In genomic region chr17:78132086-78132676, GRCh38 we compare ENCODE assay signal across 10 cellular contexts. TPM values are rescaled to one million over a fixed set of nuclear protein-coding genes. Genes with fewer than 3 reads are reported as not detected.
A peak's percentile ranks its signal among the peaks of the same experiment; 100 is the strongest.
DNase-seq lines count a peak whose midpoint lies in the region; ATAC-seq, FAIRE-seq and TF ChIP-seq lines count a peak whose summit lies in the region.
"Had no signal": no experiment of that assay in that cellular context is flagged by ENCODE, and none has a peak within 500 bp of the region (broad histone marks: within the 10 kb centered on the region; RNA-seq: fewer than 3 reads in every experiment).

No MANE protein-coding gene starts in this region.

- peaks cover under 1% of the 10 kb centered on the region for H3K4me1 ChIP-seq in endodermal cell (ENCODE audit: control insufficient read depth, insufficient read depth, low read length)

- no peak for ATAC-seq in sciatic nerve

- intact Hi-C loops in sciatic nerve (cut with DNase I), result no loop called here

- DNase-seq in DMS153 (lab: John Stamatoyannopoulos, UW) (peak; percentile 16), DMS153 treated with DMSO at 0.1 percent for 48 hours (lab: John Stamatoyannopoulos, UW; ENCODE audit: unreplicated experiment) (no peak), endodermal cell (peak; percentile 90), sciatic nerve (ENCODE audit: low spot score) (peak; percentile 60), D721Med (ENCODE audit: insufficient read length, low spot score) (no peak), hippocampal formation (lab: John Stamatoyannopoulos, UW) (no peak), NCI-H2107 treated with DMSO at 0.1 percent for 48 hours (lab: John Stamatoyannopoulos, UW; ENCODE audit: unreplicated experiment) (no peak)
- DNase-seq in T-helper 2 cell treated with Interferon-gamma antibody and Interleukin-4, amounts not matched to agents 5 μg/mL and 100 μg/mL, for 36 hours (ENCODE audit: low spot score), result peak; percentile 74

- H3K4me3 ChIP-seq in endodermal cell (ENCODE audit: low read length), result no peak overlapping the region

- no peaks in the 10 kb centered on the region for H3K9me3 ChIP-seq in endodermal cell (ENCODE audit: control insufficient read depth, low read length)

- H3K9ac ChIP-seq in endodermal cell (ENCODE audit: extremely low read depth, low read length, poor library complexity, severe bottlenecking), result no peak overlapping the region

- FAIRE-seq in D721Med (lab: Jason Lieb, UNC), result no peak
- FAIRE-seq: A204.1 had no signal

- H3K27me3 ChIP-seq in endodermal cell (ENCODE audit: control insufficient read depth, insufficient read depth, low read length, poor library complexity, severe bottlenecking), result peaks cover 7% of the 10 kb centered on the region

- H3K36me3 Mint-ChIP-seq in T-helper 2 cell treated with Interferon-gamma antibody and Interleukin-4, amounts not matched to agents 5 μg/mL and 100 μg/mL, for 36 hours (ENCODE audit: low read depth), result peaks cover 63% of the 10 kb centered on the region
- H3K36me3 Mint-ChIP-seq in endodermal cell (ENCODE audit: low read depth), result no peaks in the 10 kb centered on the region

- TF ChIP-seq CTCF in endodermal cell (conservative IDR thresholded peaks at IDR 0.05) (peak; percentile 18), D721Med (IDR thresholded peaks at IDR 0.05; ENCODE audit: insufficient read depth, missing control alignments) (no peak)

- peaks cover 53% of the 10 kb centered on the region for H3K4me1 Mint-ChIP-seq in T-helper 2 cell treated with Interferon-gamma antibody and Interleukin-4, amounts not matched to agents 5 μg/mL and 100 μg/mL, for 36 hours (ENCODE audit: low read depth)
- peaks cover 18% of the 10 kb centered on the region for H3K4me1 Mint-ChIP-seq in endodermal cell

- peak overlapping the region; percentile 78 for H3K27ac Mint-ChIP-seq in T-helper 2 cell treated with Interferon-gamma antibody and Interleukin-4, amounts not matched to agents 5 μg/mL and 100 μg/mL, for 36 hours
- H3K27ac Mint-ChIP-seq in endodermal cell, result no peak overlapping the region

- H3K27ac ChIP-seq in endodermal cell (ENCODE audit: low read depth, low read length), result no peak overlapping the region

- no peaks in the 10 kb centered on the region for H3K27me3 Mint-ChIP-seq in T-helper 2 cell treated with Interferon-gamma antibody and Interleukin-4, amounts not matched to agents 5 μg/mL and 100 μg/mL, for 36 hours (ENCODE audit: low read depth)
- H3K27me3 Mint-ChIP-seq in endodermal cell (ENCODE audit: insufficient read depth), result peaks cover 24% of the 10 kb centered on the region

- H3K4me3 Mint-ChIP-seq in T-helper 2 cell treated with Interferon-gamma antibody and Interleukin-4, amounts not matched to agents 5 μg/mL and 100 μg/mL, for 36 hours, result peak overlapping the region; percentile 86
- H3K4me3 Mint-ChIP-seq in endodermal cell, result peak overlapping the region; percentile 44

- H3K9me3 Mint-ChIP-seq in T-helper 2 cell treated with Interferon-gamma antibody and Interleukin-4, amounts not matched to agents 5 μg/mL and 100 μg/mL, for 36 hours, result no peaks in the 10 kb centered on the region
- H3K9me3 Mint-ChIP-seq in endodermal cell, result no peaks in the 10 kb centered on the region

- no peaks in the 10 kb centered on the region for H3K36me3 ChIP-seq in endodermal cell (ENCODE audit: control insufficient read depth, insufficient read depth, low read length)

- 37 to 45% methylated on average over 7 to 38 of the region's 38 CpGs for WGBS in endodermal cell (ENCODE audit: insufficient coverage in 1 of 2, insufficient read length in 1 of 2), 2 experiments

RNA-seq across cellular contexts. Expression of gene TMC8, which starts 1.6 kb away (rescaled TPM):
- total RNA-seq in endodermal cell (1 to 10 TPM in 1 of 2 donors, under 1 TPM in 1; 0.90 to 3.0 TPM), sciatic nerve (12.5 TPM)
- 0.07 TPM for polyA plus RNA-seq in endodermal cell (2013, experiment 1 of 2)
- polyA plus RNA-seq in endodermal cell (2013, experiment 2 of 2), result 0.12 TPM

RNA-seq across cellular contexts. Expression of gene TMC6, which starts 3.6 kb away (rescaled TPM):
- 100 to 1,000 TPM; 143 to 149 TPM for total RNA-seq in endodermal cell
- 30.0 TPM for polyA plus RNA-seq in endodermal cell (2013, experiment 1 of 2)
- polyA plus RNA-seq in endodermal cell (2013, experiment 2 of 2), result 29.6 TPM
- total RNA-seq in sciatic nerve, result 95.0 TPM

RNA-seq across cellular contexts. Expression of gene C17orf99, which starts 14.0 kb away (rescaled TPM):
- not detected for total RNA-seq in endodermal cell
- not detected for polyA plus RNA-seq in endodermal cell (2013, experiment 1 of 2)
- not detected for polyA plus RNA-seq in endodermal cell (2013, experiment 2 of 2)
- total RNA-seq in sciatic nerve, result 0.71 TPM
- total RNA-seq: renal cortical epithelial cell had no signal

RNA-seq across cellular contexts. Expression of gene SYNGR2, which starts 36.2 kb away (rescaled TPM):
- 10 to 100 TPM; 39.2 to 39.6 TPM for total RNA-seq in endodermal cell
- polyA plus RNA-seq in endodermal cell (2013, experiment 1 of 2), result 21.7 TPM
- 16.9 TPM for polyA plus RNA-seq in endodermal cell (2013, experiment 2 of 2)
- total RNA-seq in sciatic nerve, result 73.6 TPM

RNA-seq across cellular contexts. Expression of gene TK1, which starts 54.7 kb away (rescaled TPM):
- total RNA-seq in endodermal cell, result 10 to 100 TPM; 81.0 to 97.4 TPM
- polyA plus RNA-seq in endodermal cell (2013, experiment 1 of 2), result 44.3 TPM
- polyA plus RNA-seq in endodermal cell (2013, experiment 2 of 2), result 48.8 TPM
- total RNA-seq in sciatic nerve, result 1.8 TPM

Comparison
In these comparisons a context has a peak if more than half of its experiments do, and no peak if none do; other contexts are left out.
1. DNase-seq: peak in DMS153 (single experiment), T-helper 2 cell treated with Interferon-gamma antibody and Interleukin-4, amounts not matched to agents 5 μg/mL and 100 μg/mL, for 36 hours (single experiment), endodermal cell (single experiment) and sciatic nerve (single experiment); none in DMS153 treated with DMSO at 0.1 percent for 48 hours (single experiment), D721Med (single experiment), hippocampal formation (0 of 2) and NCI-H2107 treated with DMSO at 0.1 percent for 48 hours (single experiment).